In genomic region chrX:49840679-49841078, GRCh38 we compare ENCODE assay signal across 8 cellular contexts. TPM values are rescaled to one million over a fixed set of nuclear protein-coding genes. Genes with fewer than 3 reads are reported as not detected.
DNase-seq lines count a peak whose midpoint lies in the region; ATAC-seq and TF ChIP-seq lines count a peak whose summit lies in the region.

No MANE protein-coding gene starts in this region.

- H3K18ac ChIP-seq in trophoblast cell (ENCODE audit: low read length) = no peak overlapping the region

- no CpG with 5 or more reads among the region's 3 CpGs for whole genome bisulfite sequencing in trophoblast cell (ENCODE audit: extremely low coverage, insufficient coverage, insufficient read length)

- no peak overlapping the region for H4K12ac ChIP-seq in trophoblast cell (ENCODE audit: low read depth, low read length)

- no peak overlapping the region for H2AFZ ChIP-seq in trophoblast cell (ENCODE audit: insufficient read depth, low read length, poor library complexity)

- H3K27me3 ChIP-seq in trophoblast cell (ENCODE audit: insufficient read depth, low read length) = no peaks in the 10 kb centered on the region

- H3K9ac ChIP-seq in trophoblast cell (ENCODE audit: low read length) = no peak overlapping the region

- ATAC-seq in GM19035 (IDR thresholded peaks at IDR 0.05; ENCODE audit: unreplicated experiment) = no peak

- H2BK120ac ChIP-seq in trophoblast cell (ENCODE audit: insufficient read depth, low read length, poor library complexity) = no peak overlapping the region

- TF ChIP-seq CTCF in GM12865 (IDR thresholded peaks at IDR 0.05; ENCODE audit: insufficient read depth, low read depth, low read length, missing control alignments) = peak; percentile 45

- no peaks in the 10 kb centered on the region for H3K9me3 ChIP-seq in trophoblast cell (ENCODE audit: insufficient read depth, low read depth, low read length)

- H3K4me2 ChIP-seq in trophoblast cell (ENCODE audit: low read length) = no peak overlapping the region

- peak; percentile 72 for DNase-seq in GM12865 (ENCODE audit: low read depth)
- DNase-seq in HT1080 (ENCODE audit: low read depth) = peak; percentile 76
- DNase-seq in NOMO-1 treated with DMSO at 0.1 percent for 48 hours (lab: John Stamatoyannopoulos, UW; ENCODE audit: unreplicated experiment) = peak; percentile 5
- peak; percentile 45 for DNase-seq in activated T-cell treated with anti-CD3 and anti-CD28 coated beads, Interleukin-2, amount 50 U/mL, for 24 hours
- DNase-seq in glomerular visceral epithelial cell (ENCODE audit: extremely low spot score) = peak; percentile 82
- DNase-seq in trophoblast cell = peak; percentile 59 to 76
- no peak for DNase-seq in mesenteric fat pad (ENCODE audit: low spot score)

- no peak overlapping the region for H2AK5ac ChIP-seq in trophoblast cell (ENCODE audit: low read length)

- no peak overlapping the region for H2BK5ac ChIP-seq in trophoblast cell (ENCODE audit: low read depth, low read length, poor library complexity)

- H3K27ac ChIP-seq in trophoblast cell (ENCODE audit: low read depth, low read length) = no peak overlapping the region

- peaks cover 5% of the 10 kb centered on the region for H3K4me1 Mint-ChIP-seq in activated T-cell treated with anti-CD3 and anti-CD28 coated beads, Interleukin-2, amount 50 U/mL, for 24 hours (ENCODE audit: low read depth)

- H3K27ac Mint-ChIP-seq in activated T-cell treated with anti-CD3 and anti-CD28 coated beads, Interleukin-2, amount 50 U/mL, for 24 hours = no peak overlapping the region

- H3K4me3 Mint-ChIP-seq in activated T-cell treated with anti-CD3 and anti-CD28 coated beads, Interleukin-2, amount 50 U/mL, for 24 hours = no peak overlapping the region

- no peak overlapping the region for H3K4ac ChIP-seq in trophoblast cell (ENCODE audit: low read depth, low read length)

- H3K27me3 Mint-ChIP-seq in activated T-cell treated with anti-CD3 and anti-CD28 coated beads, Interleukin-2, amount 50 U/mL, for 24 hours = peaks cover 67% of the 10 kb centered on the region

- no peaks in the 10 kb centered on the region for H3K36me3 ChIP-seq in trophoblast cell (ENCODE audit: control insufficient read depth in 1 of 2, insufficient read depth in 2 of 2, low read length in 2 of 2)

- H4K91ac ChIP-seq in trophoblast cell (ENCODE audit: low read depth, low read length) = no peak overlapping the region

- peaks cover 0 to 3% of the 10 kb centered on the region in 2 experiments for H3K4me1 ChIP-seq in trophoblast cell (ENCODE audit: control insufficient read depth in 1 of 2, insufficient read depth in 2 of 2, low read length in 2 of 2)

- no peaks in the 10 kb centered on the region for H3K79me1 ChIP-seq in trophoblast cell (ENCODE audit: low read length)

- no peak overlapping the region for H4K8ac ChIP-seq in trophoblast cell (ENCODE audit: low read depth, low read length)

- H3K23ac ChIP-seq in trophoblast cell (ENCODE audit: low read length) = no peak overlapping the region

- H3K4me3 ChIP-seq in GM12865 (ENCODE audit: low read depth, low read length) = no peak overlapping the region
- no peak overlapping the region for H3K4me3 ChIP-seq in trophoblast cell (ENCODE audit: low read depth, low read length)

- H3K14ac ChIP-seq in trophoblast cell (ENCODE audit: low read length) = no peak overlapping the region

- H3K79me2 ChIP-seq in trophoblast cell (ENCODE audit: control insufficient read depth, insufficient read depth, low read length, poor library complexity) = no peaks in the 10 kb centered on the region

- H2BK12ac ChIP-seq in trophoblast cell (ENCODE audit: low read length) = no peak overlapping the region

- H3K36me3 Mint-ChIP-seq in activated T-cell treated with anti-CD3 and anti-CD28 coated beads, Interleukin-2, amount 50 U/mL, for 24 hours (ENCODE audit: low read depth) = no peaks in the 10 kb centered on the region

- H3K9me3 Mint-ChIP-seq in activated T-cell treated with anti-CD3 and anti-CD28 coated beads, Interleukin-2, amount 50 U/mL, for 24 hours = no peaks in the 10 kb centered on the region

RNA-seq across cellular contexts. Expression of gene PAGE4, which starts 11.6 kb away (rescaled TPM):
- not detected in 2 replicates for total RNA-seq in HT1080 (2014; rRNA removed; shearing (Covaris generic))
- polyA plus RNA-seq in HT1080 (2015; cell fraction: cytosol; rRNA removed) = not detected in 2 replicates
- polyA plus RNA-seq in HT1080 (2015; cell fraction: nucleus; rRNA removed) = not detected in 2 replicates
- 2.7 and 3.5 TPM in 2 replicates for polyA plus RNA-seq in trophoblast cell (2013)
- total RNA-seq in mesenteric fat pad = not detected

RNA-seq across cellular contexts. Expression of gene USP27X, which starts 38.6 kb away (rescaled TPM):
- total RNA-seq in HT1080 (2014; rRNA removed; shearing (Covaris generic)) = 1.4 and 1.9 TPM in 2 replicates
- polyA plus RNA-seq in HT1080 (2015; cell fraction: cytosol; rRNA removed) = 1.6 and 1.9 TPM in 2 replicates
- 1.2 and 1.3 TPM in 2 replicates for polyA plus RNA-seq in HT1080 (2015; cell fraction: nucleus; rRNA removed)
- 7.1 and 7.2 TPM in 2 replicates for polyA plus RNA-seq in trophoblast cell (2013)
- total RNA-seq in mesenteric fat pad = 1.9 TPM
